Comparison of ENCODE assay signal across 8 cellular contexts in the genomic region with DNA sequence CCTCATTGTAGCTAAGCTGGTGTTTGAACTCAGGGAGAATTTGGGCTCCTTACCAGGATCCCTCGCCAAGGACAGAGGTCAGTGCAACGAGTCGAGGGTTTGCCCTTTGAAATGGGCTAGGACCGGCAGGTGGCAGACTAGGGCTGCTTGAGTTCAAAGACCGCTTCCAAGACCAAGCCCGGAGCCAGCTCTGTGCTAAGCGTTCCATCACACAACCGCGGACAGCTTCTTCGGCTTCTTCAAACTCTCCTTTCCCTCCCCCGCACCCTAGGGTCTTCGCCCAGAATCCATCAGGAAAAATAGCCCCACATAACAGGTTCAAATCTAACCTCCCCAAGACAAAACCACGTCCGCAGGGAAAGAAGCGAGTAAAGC. TPM values are rescaled to one million over a fixed set of nuclear protein-coding genes. Genes with fewer than 3 reads are reported as not detected.
DNase-seq lines count a peak whose midpoint lies in the region; ATAC-seq and TF ChIP-seq lines count a peak whose summit lies in the region.

No MANE protein-coding gene starts in this region.

- no peaks in the 10 kb centered on the region for H3K9me3 ChIP-seq in iPS-15b (ENCODE audit: control insufficient read depth, insufficient read depth, low read length)
- H3K9me3 ChIP-seq in gastrocnemius medialis: no peaks in the 10 kb centered on the region

- no peak overlapping the region for H3K9ac ChIP-seq in iPS-15b (ENCODE audit: low read depth, low read length)

- intact Hi-C loops in gastrocnemius medialis (cut with DNase I; ENCODE audit: low total_unique reads): loop anchor here (1.0 to 5.0 kb wide), 5 partner anchors 71 to 913 kb away; a partner anchor contains a TSS

- TF ChIP-seq CTCF in GM06990 (IDR thresholded peaks at IDR 0.05; ENCODE audit: insufficient read depth, low read length, poor library complexity, severe bottlenecking) (peak; percentile 79), gastrocnemius medialis (IDR thresholded peaks at IDR 0.05 in 4 of 5, conservative IDR thresholded peaks at IDR 0.05 in 1 of 5) (peak; percentile 63 to 87 (median 78))

- H3K27me3 ChIP-seq in GM06990 (replicated peaks; ENCODE audit: control insufficient read depth, insufficient read depth, low read length) (no peaks in the 10 kb centered on the region), iPS-15b (ENCODE audit: control insufficient read depth, insufficient read depth, low read length) (peaks cover 10% of the 10 kb centered on the region), gastrocnemius medialis (no peaks in the 10 kb centered on the region)

- H3K36me3 ChIP-seq in GM06990 (ENCODE audit: control insufficient read depth, insufficient read depth, low read length) (no peaks in the 10 kb centered on the region), iPS-15b (ENCODE audit: control insufficient read depth, insufficient read depth, low read length) (no peaks in the 10 kb centered on the region), gastrocnemius medialis (no peaks in the 10 kb centered on the region)

- ATAC-seq in HG02571 (IDR thresholded peaks at IDR 0.05; ENCODE audit: unreplicated experiment) (peak; percentile 85), gastrocnemius medialis (peak; percentile 76 to 81), HG03139 (IDR thresholded peaks at IDR 0.05; ENCODE audit: unreplicated experiment) (no peak)

- H3K4me3 ChIP-seq in GM06990 (replicated peaks; ENCODE audit: low read depth, low read length): peak overlapping the region; percentile 68
- H3K4me3 ChIP-seq in iPS-15b (ENCODE audit: low read depth, low read length): peak overlapping the region; percentile 73
- peak overlapping the region; percentile 66 to 75 (median 71) for H3K4me3 ChIP-seq in gastrocnemius medialis

- H3K27ac ChIP-seq in gastrocnemius medialis: peak overlapping the region; percentile 90 to 95 (median 93)

- DNase-seq in GM06990 (ENCODE audit: extremely low read depth, insufficient read length) (peak; percentile 48), NCI-H187 treated with DMSO at 0.1 percent for 48 hours (lab: John Stamatoyannopoulos, UW) (peak; percentile 17), UCSD-AML1 (lab: John Stamatoyannopoulos, UW; ENCODE audit: unreplicated experiment) (peak; percentile 76), brain pericyte (ENCODE audit: low read depth, low spot score) (peak; percentile 54), gastrocnemius medialis (peak; percentile 83 to 91)

- no peak for TF ChIP-seq POLR2A in gastrocnemius medialis (IDR thresholded peaks at IDR 0.05)

- peaks cover 9% of the 10 kb centered on the region for H3K4me1 ChIP-seq in iPS-15b (ENCODE audit: control insufficient read depth, insufficient read depth, low read length)
- peaks cover 21 to 26% of the 10 kb centered on the region in 2 donors for H3K4me1 ChIP-seq in gastrocnemius medialis

- in situ Hi-C loops in gastrocnemius medialis (cut with MboI; ENCODE audit: low sequenced_read_pairs in 4 of 4): loop anchor here (5.0 kb wide), 1 partner anchor 75 kb away; no protein-coding TSS in a partner anchor

RNA-seq across cellular contexts. Expression of a gene that starts 0.7 kb away (rescaled TPM):
- 10 to 100 TPM in 3 of 4 donors, 1 to 10 TPM in 1; 5.1 to 65.5 (median 14.5) TPM for total RNA-seq in gastrocnemius medialis

RNA-seq across cellular contexts. Expression of a gene that starts 55.4 kb away (rescaled TPM):
- total RNA-seq in gastrocnemius medialis: 1 to 10 TPM in 2 of 4 donors, under 1 TPM in 2; 0.36 to 5.2 (median 1.1) TPM

Comparison
In these comparisons a context has a peak if more than half of its experiments do, and no peak if none do; other contexts are left out.
1. DNase-seq: peak in every context shown above with its lines; median percentile 87 in gastrocnemius medialis; 76 in UCSD-AML1; 54 in brain pericyte; 48 in GM06990; 17 in NCI-H187 treated with DMSO at 0.1 percent for 48 hours.